Comparison of ENCODE assay signal across 20 cellular contexts in the genomic region with DNA sequence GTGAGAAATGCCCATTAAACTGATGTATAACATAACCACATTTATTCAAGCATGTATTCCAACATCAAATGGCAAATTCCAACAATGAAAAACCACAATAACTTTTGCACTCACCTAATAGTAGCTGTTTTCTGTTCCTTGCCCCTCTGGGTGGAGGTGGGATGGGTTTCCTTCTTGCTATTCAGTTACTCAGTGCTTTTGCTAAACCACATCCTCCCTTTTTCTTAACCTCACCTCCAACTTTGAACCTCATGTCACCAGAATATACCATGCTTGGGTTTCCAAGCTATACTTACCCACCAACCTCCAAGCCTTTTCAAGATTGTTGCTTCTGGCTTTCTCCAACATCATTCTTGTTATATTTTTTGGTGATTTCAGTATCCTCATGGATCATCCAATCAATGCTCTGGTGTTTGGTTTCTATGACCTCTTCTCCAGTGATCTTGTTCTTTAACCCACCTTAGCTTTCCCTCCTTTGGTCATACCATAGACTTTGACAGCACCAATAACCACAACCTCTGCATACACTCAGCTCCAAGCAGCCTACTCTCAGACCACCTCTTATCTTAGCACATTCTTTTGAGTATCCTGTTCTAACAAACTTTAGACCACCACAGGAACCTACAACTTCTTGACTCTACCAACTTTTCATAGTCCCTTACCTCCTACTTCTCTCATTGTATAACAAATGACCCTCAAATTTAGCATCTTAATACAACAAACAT. TPM values are rescaled to one million over a fixed set of nuclear protein-coding genes. Genes with fewer than 3 reads are reported as not detected.
DNase-seq lines count a peak whose midpoint lies in the region; ATAC-seq and TF ChIP-seq lines count a peak whose summit lies in the region.
"Had no signal": no experiment of that assay in that cellular context is flagged by ENCODE, and none has a peak within 500 bp of the region (broad histone marks: within the 10 kb centered on the region; RNA-seq: fewer than 3 reads in every experiment).

No MANE protein-coding gene starts in this region.

- H3K4me1 ChIP-seq in CD4-positive, alpha-beta memory T cell (ENCODE audit: insufficient read depth, low read length), result peaks cover 50% of the 10 kb centered on the region

- POLR2A ChIA-PET in CD4-positive, alpha-beta memory T cell (lab: Charles Lee; ENCODE audit: partially characterized antibody), result interaction anchor here (0.5 to 2.3 kb wide), 11 partner anchors 8 to 660 kb away, joined by 3 to 16 read pairs (median 3); a partner anchor contains a TSS

- H3K4me3 ChIP-seq in CD4-positive, alpha-beta memory T cell (ENCODE audit: low read length in 2 of 2), result no peak overlapping the region
- H3K4me3 ChIP-seq: BLaER1 treated with 17β-estradiol and CSF1 and Interleukin-3, amounts not matched to agents 10 nM and 100 nM; MG63 had no signal

- H3K27ac Mint-ChIP-seq in activated CD4-positive, alpha-beta T cell treated with anti-CD3 and anti-CD28 coated beads, Interleukin-2, amount 10 ng/mL, durations not matched to agents 24 days and 14 days, result no peak overlapping the region
- H3K27ac Mint-ChIP-seq in CD4-positive, alpha-beta memory T cell, result no peak overlapping the region
- H3K27ac Mint-ChIP-seq in T-helper 17 cell, result peak overlapping the region; percentile 67
- peak overlapping the region in 1 of 6 donors; percentile 32 for H3K27ac Mint-ChIP-seq in immature natural killer cell

- H3K27ac ChIP-seq in CD4-positive, alpha-beta memory T cell (ENCODE audit: low read depth, low read length), result no peak overlapping the region
- H3K27ac ChIP-seq: BLaER1 treated with 17β-estradiol and CSF1 and Interleukin-3, amounts not matched to agents 10 nM and 100 nM had no signal

- H3K27me3 ChIP-seq in CD4-positive, alpha-beta memory T cell (ENCODE audit: insufficient read depth, low read length), result no peaks in the 10 kb centered on the region
- H3K27me3 ChIP-seq: BLaER1 treated with 17β-estradiol and CSF1 and Interleukin-3, amounts not matched to agents 10 nM and 100 nM; MG63 had no signal

- peaks cover 6% of the 10 kb centered on the region for H3K36me3 Mint-ChIP-seq in activated CD4-positive, alpha-beta T cell treated with anti-CD3 and anti-CD28 coated beads, Interleukin-2, amount 10 ng/mL, durations not matched to agents 24 days and 14 days (ENCODE audit: low read depth)
- peaks cover 2 to 8% of the 10 kb centered on the region in 2 donors for H3K36me3 Mint-ChIP-seq in CD4-positive, alpha-beta memory T cell
- peaks cover 3% of the 10 kb centered on the region for H3K36me3 Mint-ChIP-seq in T-helper 17 cell (ENCODE audit: low read depth)
- H3K36me3 Mint-ChIP-seq in immature natural killer cell, result peaks cover 7 to 8% (median 7%) of the 10 kb centered on the region in 3 donors

- ATAC-seq in T-helper 17 cell (no peak), left lobe of liver (no peak)

- no peak overlapping the region for H3K4me3 Mint-ChIP-seq in activated CD4-positive, alpha-beta T cell treated with anti-CD3 and anti-CD28 coated beads, Interleukin-2, amount 10 ng/mL, durations not matched to agents 24 days and 14 days
- no peak overlapping the region for H3K4me3 Mint-ChIP-seq in CD4-positive, alpha-beta memory T cell
- no peak overlapping the region for H3K4me3 Mint-ChIP-seq in T-helper 17 cell
- H3K4me3 Mint-ChIP-seq in immature natural killer cell, result no peak overlapping the region

- intact Hi-C loops in activated CD4-positive, alpha-beta T cell treated with anti-CD3 and anti-CD28 coated beads, Interleukin-2, amount 10 ng/mL, durations not matched to agents 24 days and 14 days (cut with micrococcal nuclease), result loop anchor here (5.0 to 10.0 kb wide), 2 partner anchors 203 to 934 kb away; a partner anchor contains a TSS
- intact Hi-C loops in CD4-positive, alpha-beta memory T cell (cut with micrococcal nuclease), result loop anchor here (2.0 to 5.0 kb wide), 8 partner anchors 30 to 1262 kb away; a partner anchor contains a TSS

- H3K27me3 Mint-ChIP-seq in activated CD4-positive, alpha-beta T cell treated with anti-CD3 and anti-CD28 coated beads, Interleukin-2, amount 10 ng/mL, durations not matched to agents 24 days and 14 days, result no peaks in the 10 kb centered on the region
- H3K27me3 Mint-ChIP-seq in CD4-positive, alpha-beta memory T cell, result no peaks in the 10 kb centered on the region
- H3K27me3 Mint-ChIP-seq in T-helper 17 cell, result no peaks in the 10 kb centered on the region
- H3K27me3 Mint-ChIP-seq in immature natural killer cell (ENCODE audit: low read depth in 3 of 3), result peaks cover 0 to 3% (median 0%) of the 10 kb centered on the region in 3 donors

- CTCF ChIA-PET in CD4-positive, alpha-beta memory T cell (lab: Charles Lee; ENCODE audit: partially characterized antibody), result interaction anchor here (0.8 to 4.1 kb wide), 6 partner anchors 9 to 191 kb away, joined by 3 to 24 read pairs (median 4); no protein-coding TSS in a partner anchor

- no peaks in the 10 kb centered on the region for H3K9me3 ChIP-seq in CD4-positive, alpha-beta memory T cell (ENCODE audit: control insufficient read depth in 1 of 2, low read length in 2 of 2)
- H3K9me3 ChIP-seq in T-helper 17 cell (ENCODE audit: control insufficient read depth, low read length, poor library complexity, severe bottlenecking), result no peaks in the 10 kb centered on the region

- no peak for TF ChIP-seq CTCF in GM13976 (IDR thresholded peaks at IDR 0.05; ENCODE audit: borderline replicate concordance, control extremely low read depth, extremely low read depth, insufficient read depth, missing control alignments)

- DNase-seq in activated CD4-positive, alpha-beta T cell treated with anti-CD3 and anti-CD28 coated beads, Interleukin-2, amount 10 ng/mL, durations not matched to agents 24 days and 14 days, result peak; percentile 80
- DNase-seq in activated CD4-positive, alpha-beta T cell treated with anti-CD3 and anti-CD28 coated beads, Interleukin-2, amount 50 U/mL, for 4 hours, result no peak
- peak; percentile 45 to 53 (median 48) for DNase-seq in CD4-positive, alpha-beta memory T cell
- DNase-seq in T-helper 17 cell (no peak), immature natural killer cell (peak; percentile 18 to 41 (median 28)), NCI-H2107 treated with DMSO at 0.1 percent for 48 hours (lab: John Stamatoyannopoulos, UW; ENCODE audit: unreplicated experiment) (no peak), GM13976 (ENCODE audit: low spot score) (no peak), left lobe of liver (ENCODE audit: low spot score) (no peak)
- DNase-seq: Calu3, KBM-7, MG63, NCI-H1930, NCI-H2171 treated with DMSO at 0.1 percent for 48 hours, NCI-H774, SHP77 treated with DMSO at 0.1 percent for 48 hours had no signal

- in situ Hi-C loops in GM13976 (cut with MboI; ENCODE audit: low sequenced_read_pairs, unreplicated experiment), result loop anchor here (10.0 to 25.0 kb wide), 2 partner anchors 184 to 412 kb away; no protein-coding TSS in a partner anchor

- H3K9me3 Mint-ChIP-seq in activated CD4-positive, alpha-beta T cell treated with anti-CD3 and anti-CD28 coated beads, Interleukin-2, amount 10 ng/mL, durations not matched to agents 24 days and 14 days, result peaks cover 11% of the 10 kb centered on the region
- H3K9me3 Mint-ChIP-seq in CD4-positive, alpha-beta memory T cell, result peaks cover 0 to 11% (median 6%) of the 10 kb centered on the region in 8 donors
- H3K9me3 Mint-ChIP-seq in immature natural killer cell, result peaks cover 2 to 13% (median 8%) of the 10 kb centered on the region in 6 donors

- no peaks in the 10 kb centered on the region for H3K36me3 ChIP-seq in CD4-positive, alpha-beta memory T cell (ENCODE audit: insufficient read depth, low read length)
- H3K36me3 ChIP-seq: BLaER1 treated with 17β-estradiol and CSF1 and Interleukin-3, amounts not matched to agents 10 nM and 100 nM; MG63 had no signal

- H3K4me1 Mint-ChIP-seq in activated CD4-positive, alpha-beta T cell treated with anti-CD3 and anti-CD28 coated beads, Interleukin-2, amount 10 ng/mL, durations not matched to agents 24 days and 14 days, result peaks cover 3% of the 10 kb centered on the region
- peaks cover 3 to 17% (median 12%) of the 10 kb centered on the region in 4 donors for H3K4me1 Mint-ChIP-seq in CD4-positive, alpha-beta memory T cell
- H3K4me1 Mint-ChIP-seq in T-helper 17 cell, result peaks cover under 1% of the 10 kb centered on the region
- H3K4me1 Mint-ChIP-seq in immature natural killer cell, result peaks cover 5 to 11% of the 10 kb centered on the region in 2 donors

RNA-seq across cellular contexts. Expression of a gene that starts 3.2 kb away (rescaled TPM):
- 4.1 and 4.5 TPM in 2 replicates for total RNA-seq in activated CD4-positive, alpha-beta T cell treated with anti-CD3 and anti-CD28 coated beads, Interleukin-2, amount 10 ng/mL, durations not matched to agents 24 days and 14 days
- total RNA-seq in CD4-positive, alpha-beta memory T cell, result 1 to 10 TPM; 2.6 to 2.7 TPM
- polyA plus RNA-seq in CD4-positive, alpha-beta memory T cell, result 1 to 10 TPM in 1 of 2 donors, under 1 TPM in 1; 0.48 to 1.7 TPM
- total RNA-seq in T-helper 17 cell (1 to 10 TPM in 1 of 2 donors, under 1 TPM in 1; 0.91 to 1.3 TPM), left lobe of liver (0.48 TPM)
- 1 to 10 TPM in 2 of 3 donors, under 1 TPM in 1; 0.50 to 2.7 (median 1.6) TPM for polyA plus RNA-seq in immature natural killer cell

RNA-seq across cellular contexts. Expression of a gene that starts 14.9 kb away (rescaled TPM):
- not detected in 2 replicates for total RNA-seq in activated CD4-positive, alpha-beta T cell treated with anti-CD3 and anti-CD28 coated beads, Interleukin-2, amount 10 ng/mL, durations not matched to agents 24 days and 14 days
- total RNA-seq in CD4-positive, alpha-beta memory T cell, result not detected
- polyA plus RNA-seq in CD4-positive, alpha-beta memory T cell, result not detected
- total RNA-seq in T-helper 17 cell, result not detected
- polyA plus RNA-seq in immature natural killer cell, result not detected
- 27.2 TPM for total RNA-seq in left lobe of liver
- total RNA-seq: A172, Calu3, G401, H1, NCI-H460 had no signal
- polyA plus RNA-seq: H1 had no signal

RNA-seq across cellular contexts. Expression of a gene that starts 31.7 kb away (rescaled TPM):
- total RNA-seq in activated CD4-positive, alpha-beta T cell treated with anti-CD3 and anti-CD28 coated beads, Interleukin-2, amount 10 ng/mL, durations not matched to agents 24 days and 14 days, result not detected in 2 replicates
- total RNA-seq in CD4-positive, alpha-beta memory T cell, result not detected
- not detected for polyA plus RNA-seq in CD4-positive, alpha-beta memory T cell
- total RNA-seq in T-helper 17 cell (not detected), left lobe of liver (not detected)
- polyA plus RNA-seq in immature natural killer cell, result not detected
- total RNA-seq: A172, Calu3, G401, H1, NCI-H460 had no signal
- polyA plus RNA-seq: H1 had no signal

RNA-seq across cellular contexts. Expression of a gene that starts 53.1 kb away (rescaled TPM):
- total RNA-seq in activated CD4-positive, alpha-beta T cell treated with anti-CD3 and anti-CD28 coated beads, Interleukin-2, amount 10 ng/mL, durations not matched to agents 24 days and 14 days, result not detected in 2 replicates
- not detected for total RNA-seq in CD4-positive, alpha-beta memory T cell
- not detected for polyA plus RNA-seq in CD4-positive, alpha-beta memory T cell
- total RNA-seq in T-helper 17 cell (not detected), left lobe of liver (6.3 TPM)
- not detected for polyA plus RNA-seq in immature natural killer cell
- total RNA-seq: Calu3, G401, H1, NCI-H460 had no signal

Comparison
In these comparisons a context has a peak if more than half of its experiments do, and no peak if none do; other contexts are left out.
1. DNase-seq: peak in activated CD4-positive, alpha-beta T cell treated with anti-CD3 and anti-CD28 coated beads, Interleukin-2, amount 10 ng/mL, durations not matched to agents 24 days and 14 days (single experiment), CD4-positive, alpha-beta memory T cell (5 of 5) and immature natural killer cell (3 of 3); none in activated CD4-positive, alpha-beta T cell treated with anti-CD3 and anti-CD28 coated beads, Interleukin-2, amount 50 U/mL, for 4 hours (0 of 2), T-helper 17 cell (0 of 3), NCI-H2107 treated with DMSO at 0.1 percent for 48 hours (single experiment), GM13976 (single experiment) and left lobe of liver (single experiment).
2. RNA of a gene that starts 14.9 kb away (total RNA-seq): 27.2 TPM in left lobe of liver (single experiment); not detected in CD4-positive, alpha-beta memory T cell, not detected in T-helper 17 cell and not detected in activated CD4-positive, alpha-beta T cell treated with anti-CD3 and anti-CD28 coated beads, Interleukin-2, amount 10 ng/mL, durations not matched to agents 24 days and 14 days; every median in the first group is over 10 times any median in the second.